Comparison of ENCODE assay signal across 15 cellular contexts in genomic region chr11:3989891-3990290, GRCh38.
A peak's percentile ranks its signal among the peaks of the same experiment; 100 is the strongest.
DNase-seq lines count a peak whose midpoint lies in the region; ATAC-seq, FAIRE-seq and TF ChIP-seq lines count a peak whose summit lies in the region.
"Had no signal": no experiment of that assay in that cellular context is flagged by ENCODE, and none has a peak within 500 bp of the region (broad histone marks: within the 10 kb centered on the region; RNA-seq: fewer than 3 reads in every experiment).

No MANE protein-coding gene starts in this region.

- POLR2A ChIA-PET in naive thymus-derived CD4-positive, alpha-beta T cell (lab: Charles Lee), result interaction anchor here (0.9 to 3.0 kb wide), 7 partner anchors 42 to 148 kb away, joined by 3 to 22 read pairs (median 4); partner anchors contain the start of genes RHOG and STIM1

- peak overlapping the region; percentile 1 for H3K4me3 ChIP-seq in naive thymus-derived CD4-positive, alpha-beta T cell (ENCODE audit: low read length)
- no peak overlapping the region for H3K4me3 ChIP-seq in aorta (ENCODE audit: low read length in 2 of 2)
- H3K4me3 ChIP-seq in pancreas, result no peak overlapping the region
- H3K4me3 ChIP-seq: colonic mucosa, gastrocnemius medialis, HAP-1, psoas muscle had no signal

- H3K36me3 ChIP-seq in naive thymus-derived CD4-positive, alpha-beta T cell (ENCODE audit: control insufficient read depth in 2 of 3, insufficient read depth in 3 of 3, low read length in 3 of 3), result no peaks in the 10 kb centered on the region
- H3K36me3 ChIP-seq in aorta (ENCODE audit: control insufficient read depth in 1 of 2, insufficient read depth in 2 of 2, low read length in 1 of 2) (no peaks in the 10 kb centered on the region), pancreas (no peaks in the 10 kb centered on the region)
- H3K36me3 ChIP-seq: colonic mucosa, gastrocnemius medialis, HAP-1 had no signal

- peaks cover 14% of the 10 kb centered on the region for H3K9me3 Mint-ChIP-seq in activated CD4-positive, alpha-beta T cell treated with anti-CD3 and anti-CD28 coated beads, Interleukin-2, amount 10 ng/mL, durations not matched to agents 24 days and 14 days
- H3K9me3 Mint-ChIP-seq in activated T-helper 2 cell treated with anti-CD3 and anti-CD28 coated beads, Interferon-gamma antibody, Interleukin-2, Interleukin-4, amounts not matched to agents 10 μg/mL and 5 μg/mL and 100 μg/mL, durations not matched to agents 14 hours and 24 hours and 36 hours, result peaks cover 24% of the 10 kb centered on the region
- H3K9me3 Mint-ChIP-seq in naive thymus-derived CD4-positive, alpha-beta T cell, result peaks cover 3 to 23% (median 10%) of the 10 kb centered on the region in 11 donors

- peaks cover 22 to 27% of the 10 kb centered on the region in 2 donors for H3K4me1 ChIP-seq in naive thymus-derived CD4-positive, alpha-beta T cell (ENCODE audit: control insufficient read depth in 2 of 2, insufficient read depth in 2 of 2, low read length in 2 of 2)
- H3K4me1 ChIP-seq in aorta (ENCODE audit: control insufficient read depth in 1 of 2, insufficient read depth in 2 of 2, low read length in 2 of 2), result peaks cover 0 to 3% of the 10 kb centered on the region in 2 donors
- peaks cover 0 to 13% (median 4%) of the 10 kb centered on the region in 3 donors for H3K4me1 ChIP-seq in pancreas
- H3K4me1 ChIP-seq: colonic mucosa, HAP-1 had no signal

- no peaks in the 10 kb centered on the region for H3K27me3 Mint-ChIP-seq in activated CD4-positive, alpha-beta T cell treated with anti-CD3 and anti-CD28 coated beads, Interleukin-2, amount 10 ng/mL, durations not matched to agents 24 days and 14 days
- H3K27me3 Mint-ChIP-seq in activated T-helper 2 cell treated with anti-CD3 and anti-CD28 coated beads, Interferon-gamma antibody, Interleukin-2, Interleukin-4, amounts not matched to agents 10 μg/mL and 5 μg/mL and 100 μg/mL, durations not matched to agents 14 hours and 24 hours and 36 hours (ENCODE audit: low read depth), result no peaks in the 10 kb centered on the region
- no peaks in the 10 kb centered on the region for H3K27me3 Mint-ChIP-seq in naive thymus-derived CD4-positive, alpha-beta T cell

- H3K4me3 Mint-ChIP-seq in activated CD4-positive, alpha-beta T cell treated with anti-CD3 and anti-CD28 coated beads, Interleukin-2, amount 10 ng/mL, durations not matched to agents 24 days and 14 days, result peak overlapping the region; percentile 48
- H3K4me3 Mint-ChIP-seq in activated T-helper 2 cell treated with anti-CD3 and anti-CD28 coated beads, Interferon-gamma antibody, Interleukin-2, Interleukin-4, amounts not matched to agents 10 μg/mL and 5 μg/mL and 100 μg/mL, durations not matched to agents 14 hours and 24 hours and 36 hours (ENCODE audit: low read depth), result no peak overlapping the region
- peak overlapping the region in 9 of 10 donors; percentile 44 to 74 (median 65) for H3K4me3 Mint-ChIP-seq in naive thymus-derived CD4-positive, alpha-beta T cell

- no peak for TF ChIP-seq CTCF in pancreas (IDR thresholded peaks at IDR 0.05)

- no peaks in the 10 kb centered on the region for H3K27me3 ChIP-seq in naive thymus-derived CD4-positive, alpha-beta T cell (ENCODE audit: control insufficient read depth in 2 of 2, insufficient read depth in 2 of 2, low read length in 2 of 2)
- H3K27me3 ChIP-seq in aorta (ENCODE audit: control insufficient read depth in 1 of 2, insufficient read depth in 2 of 2, low read length in 1 of 2), result no peaks in the 10 kb centered on the region
- no peaks in the 10 kb centered on the region for H3K27me3 ChIP-seq in pancreas
- H3K27me3 ChIP-seq: colonic mucosa, gastrocnemius medialis had no signal

- 72 to 74% methylated on average over 4 of the region's 4 CpGs for WGBS in aorta, 2 donors
- WGBS in pancreas, 2 donors, result 71 to 72% methylated on average over 4 of the region's 4 CpGs

- FAIRE-seq in pancreas (lab: Jason Lieb, UNC), result no peak

- peak; percentile 56 for ATAC-seq in HG03159 (IDR thresholded peaks at IDR 0.05; ENCODE audit: unreplicated experiment)
- peak; percentile 86 for ATAC-seq in naive thymus-derived CD4-positive, alpha-beta T cell
- no peak for ATAC-seq in aorta (ENCODE audit: low FRiP score)
- no peak for ATAC-seq in pancreas
- ATAC-seq: gastrocnemius medialis, left ventricle myocardium superior, psoas muscle had no signal

- peak overlapping the region; percentile 15 for H3K27ac Mint-ChIP-seq in activated CD4-positive, alpha-beta T cell treated with anti-CD3 and anti-CD28 coated beads, Interleukin-2, amount 10 ng/mL, durations not matched to agents 24 days and 14 days
- H3K27ac Mint-ChIP-seq in activated T-helper 2 cell treated with anti-CD3 and anti-CD28 coated beads, Interferon-gamma antibody, Interleukin-2, Interleukin-4, amounts not matched to agents 10 μg/mL and 5 μg/mL and 100 μg/mL, durations not matched to agents 14 hours and 24 hours and 36 hours, result peak overlapping the region; percentile 8
- H3K27ac Mint-ChIP-seq in naive thymus-derived CD4-positive, alpha-beta T cell, result peak overlapping the region; percentile 30 to 86 (median 80)

- CTCF ChIA-PET in naive thymus-derived CD4-positive, alpha-beta T cell (lab: Charles Lee), result interaction anchor here (0.9 to 1.0 kb wide), 2 partner anchors 16 to 135 kb away, joined by 3 to 4 read pairs; partner anchors contain the start of gene STIM1

- peaks cover 39% of the 10 kb centered on the region for H3K36me3 Mint-ChIP-seq in activated CD4-positive, alpha-beta T cell treated with anti-CD3 and anti-CD28 coated beads, Interleukin-2, amount 10 ng/mL, durations not matched to agents 24 days and 14 days (ENCODE audit: low read depth)
- peaks cover 46% of the 10 kb centered on the region for H3K36me3 Mint-ChIP-seq in activated T-helper 2 cell treated with anti-CD3 and anti-CD28 coated beads, Interferon-gamma antibody, Interleukin-2, Interleukin-4, amounts not matched to agents 10 μg/mL and 5 μg/mL and 100 μg/mL, durations not matched to agents 14 hours and 24 hours and 36 hours (ENCODE audit: low read depth)
- peaks cover 5 to 52% (median 29%) of the 10 kb centered on the region in 5 donors for H3K36me3 Mint-ChIP-seq in naive thymus-derived CD4-positive, alpha-beta T cell

- DNase-seq in activated CD4-positive, alpha-beta T cell treated with anti-CD3 and anti-CD28 coated beads, Interleukin-2, amount 10 ng/mL, durations not matched to agents 24 days and 14 days, result peak; percentile 80
- DNase-seq in activated CD4-positive, alpha-beta T cell treated with anti-CD3 and anti-CD28 coated beads, Interleukin-2, amount 50 U/mL, for 4 hours, result no peak
- no peak for DNase-seq in activated T-helper 2 cell treated with anti-CD3 and anti-CD28 coated beads, Interferon-gamma antibody, Interleukin-2, Interleukin-4, amounts not matched to agents 10 μg/mL and 5 μg/mL and 100 μg/mL, durations not matched to agents 14 hours and 24 hours and 36 hours (ENCODE audit: low spot score)
- peak in 7 of 9 donors; percentile 44 to 74 (median 61) for DNase-seq in naive thymus-derived CD4-positive, alpha-beta T cell
- DNase-seq in AG20443 (ENCODE audit: low spot score) (no peak), aorta (no peak), pancreas (no peak)
- DNase-seq: colonic mucosa, gastrocnemius medialis, NCI-H1436 treated with DMSO at 0.1 percent for 48 hours, NCI-H2227 treated with DMSO at 0.1 percent for 48 hours had no signal

- H3K9me3 ChIP-seq in naive thymus-derived CD4-positive, alpha-beta T cell (ENCODE audit: control insufficient read depth in 2 of 3, low read length in 3 of 3), result peaks cover 0 to 11% (median 0%) of the 10 kb centered on the region in 3 experiments
- H3K9me3 ChIP-seq in aorta (ENCODE audit: control insufficient read depth, low read length) (no peaks in the 10 kb centered on the region), pancreas (no peaks in the 10 kb centered on the region)
- H3K9me3 ChIP-seq: colonic mucosa, gastrocnemius medialis had no signal

- peak overlapping the region; percentile 45 for H3K27ac ChIP-seq in naive thymus-derived CD4-positive, alpha-beta T cell (ENCODE audit: low read depth, low read length)
- H3K27ac ChIP-seq in aorta (ENCODE audit: low read depth in 1 of 2, low read length in 2 of 2) (no peak overlapping the region), pancreas (no peak overlapping the region)
- H3K27ac ChIP-seq: colonic mucosa, gastrocnemius medialis, psoas muscle had no signal

- intact Hi-C loops in activated CD4-positive, alpha-beta T cell treated with anti-CD3 and anti-CD28 coated beads, Interleukin-2, amount 10 ng/mL, durations not matched to agents 24 days and 14 days (cut with micrococcal nuclease), result loop anchor here (5.0 kb wide), 2 partner anchors 67 to 82 kb away; no protein-coding TSS in a partner anchor
- intact Hi-C loops in activated T-helper 2 cell treated with anti-CD3 and anti-CD28 coated beads, Interferon-gamma antibody, Interleukin-2, Interleukin-4, amounts not matched to agents 10 μg/mL and 5 μg/mL and 100 μg/mL, durations not matched to agents 14 hours and 24 hours and 36 hours (cut with micrococcal nuclease), result loop anchor here (5.0 kb wide), 2 partner anchors 43 to 77 kb away; no protein-coding TSS in a partner anchor
- intact Hi-C loops in naive thymus-derived CD4-positive, alpha-beta T cell (cut with micrococcal nuclease), result loop anchor here (2.0 to 5.0 kb wide), 2 partner anchors 39 to 82 kb away; no protein-coding TSS in a partner anchor
- intact Hi-C loops in aorta (cut with DNase I) (no loop called here), pancreas (cut with DNase I) (no loop called here)

- peaks cover 44% of the 10 kb centered on the region for H3K4me1 Mint-ChIP-seq in activated CD4-positive, alpha-beta T cell treated with anti-CD3 and anti-CD28 coated beads, Interleukin-2, amount 10 ng/mL, durations not matched to agents 24 days and 14 days
- H3K4me1 Mint-ChIP-seq in activated T-helper 2 cell treated with anti-CD3 and anti-CD28 coated beads, Interferon-gamma antibody, Interleukin-2, Interleukin-4, amounts not matched to agents 10 μg/mL and 5 μg/mL and 100 μg/mL, durations not matched to agents 14 hours and 24 hours and 36 hours (ENCODE audit: low read depth), result peaks cover 33% of the 10 kb centered on the region
- peaks cover 38 to 89% (median 85%) of the 10 kb centered on the region in 7 donors for H3K4me1 Mint-ChIP-seq in naive thymus-derived CD4-positive, alpha-beta T cell

Comparison
In these comparisons a context has a peak if more than half of its experiments do, and no peak if none do; other contexts are left out.
1. DNase-seq: peak in activated CD4-positive, alpha-beta T cell treated with anti-CD3 and anti-CD28 coated beads, Interleukin-2, amount 10 ng/mL, durations not matched to agents 24 days and 14 days (single experiment) and naive thymus-derived CD4-positive, alpha-beta T cell (7 of 9); none in activated CD4-positive, alpha-beta T cell treated with anti-CD3 and anti-CD28 coated beads, Interleukin-2, amount 50 U/mL, for 4 hours (0 of 2), activated T-helper 2 cell treated with anti-CD3 and anti-CD28 coated beads, Interferon-gamma antibody, Interleukin-2, Interleukin-4, amounts not matched to agents 10 μg/mL and 5 μg/mL and 100 μg/mL, durations not matched to agents 14 hours and 24 hours and 36 hours (single experiment), AG20443 (single experiment), aorta (0 of 2) and pancreas (0 of 6).
2. H3K27ac Mint-ChIP-seq: peak in every context shown above with its lines; median percentile 80 in naive thymus-derived CD4-positive, alpha-beta T cell; 15 in activated CD4-positive, alpha-beta T cell treated with anti-CD3 and anti-CD28 coated beads, Interleukin-2, amount 10 ng/mL, durations not matched to agents 24 days and 14 days; 8 in activated T-helper 2 cell treated with anti-CD3 and anti-CD28 coated beads, Interferon-gamma antibody, Interleukin-2, Interleukin-4, amounts not matched to agents 10 μg/mL and 5 μg/mL and 100 μg/mL, durations not matched to agents 14 hours and 24 hours and 36 hours.
3. ATAC-seq: peak in HG03159 (single experiment) and naive thymus-derived CD4-positive, alpha-beta T cell (single experiment); none in aorta (single experiment) and pancreas (0 of 4).
4. intact Hi-C loops: an anchor here in activated CD4-positive, alpha-beta T cell treated with anti-CD3 and anti-CD28 coated beads, Interleukin-2, amount 10 ng/mL, durations not matched to agents 24 days and 14 days (5.0 kb wide), activated T-helper 2 cell treated with anti-CD3 and anti-CD28 coated beads, Interferon-gamma antibody, Interleukin-2, Interleukin-4, amounts not matched to agents 10 μg/mL and 5 μg/mL and 100 μg/mL, durations not matched to agents 14 hours and 24 hours and 36 hours (5.0 kb wide) and naive thymus-derived CD4-positive, alpha-beta T cell (2.0 to 5.0 kb wide); none called in aorta and pancreas.